Comparison of ENCODE assay signal across 8 cellular contexts in genomic region chr11:9573054-9573774, GRCh38. TPM values are rescaled to one million over a fixed set of nuclear protein-coding genes. Genes with fewer than 3 reads are reported as not detected.
DNase-seq lines count a peak whose midpoint lies in the region; ATAC-seq, FAIRE-seq and TF ChIP-seq lines count a peak whose summit lies in the region.

WEE1 (plus strand) TSS chr11:9573670; CDS start chr11:9573934, 264 bp downstream.

- H3K4me1 ChIP-seq in OCI-LY3 (ENCODE audit: low read length) (peaks cover 55% of the 10 kb centered on the region), endothelial cell of umbilical vein (ENCODE audit: control insufficient read depth, extremely low read depth, insufficient read depth, low read length) (peaks cover 34% of the 10 kb centered on the region)

- peak within 1 kb of the TSS; percentile 91 for H3K4me2 ChIP-seq in OCI-LY3 (ENCODE audit: low read length)
- H3K4me2 ChIP-seq in endothelial cell of umbilical vein (ENCODE audit: insufficient read depth, low read length), result peak within 1 kb of the TSS; percentile 100

- no TSS peak for BruUV-seq in endothelial cell of umbilical vein (replicated peaks; lab: Mats Ljungman, UMichigan)

- TF ChIP-seq POLR2A in endothelial cell of umbilical vein (IDR thresholded peaks at IDR 0.05; ENCODE audit: low read depth, low read length), result peak; percentile 50

- dilution Hi-C loops in endothelial cell of umbilical vein (cut with MboI; ENCODE audit: extremely low pct_ligation_motif_present, low sequenced_read_pairs), result no loop called here

- H4K20me1 ChIP-seq in OCI-LY3 (ENCODE audit: insufficient read depth, low read length), result peaks cover 25% of the 10 kb centered on the region; the same call in 1 of the 2 replicates
- no peaks in the 10 kb centered on the region for H4K20me1 ChIP-seq in endothelial cell of umbilical vein (replicated peaks; ENCODE audit: control insufficient read depth, extremely low read depth, insufficient read depth, low read length)

- peak; percentile 90 for FAIRE-seq in endothelial cell of umbilical vein (lab: Jason Lieb, UNC)

- H3K27me3 ChIP-seq in OCI-LY3 (ENCODE audit: low read depth, low read length), result no peaks in the 10 kb centered on the region
- no peaks in the 10 kb centered on the region for H3K27me3 ChIP-seq in endothelial cell of umbilical vein (ENCODE audit: control insufficient read depth in 2 of 2, insufficient read depth in 2 of 2, low read length in 2 of 2)

- peak within 1 kb of the TSS; percentile 95 for H3K4me3 ChIP-seq in OCI-LY3 (ENCODE audit: low read length)
- H3K4me3 ChIP-seq in endothelial cell of umbilical vein (replicated peaks in 1 of 3; ENCODE audit: insufficient read depth in 1 of 3, low read depth in 1 of 3, low read length in 3 of 3), result peak within 1 kb of the TSS; percentile 56 to 97 (median 63)

- H3K9ac ChIP-seq in OCI-LY3 (ENCODE audit: low read length) (peak within 1 kb of the TSS; percentile 89), endothelial cell of umbilical vein (replicated peaks; ENCODE audit: extremely low read depth, insufficient read depth, low read length) (peak within 1 kb of the TSS; percentile 97)

- intact Hi-C loops in endothelial cell of umbilical vein (cut with micrococcal nuclease), result loop anchor here (1.0 to 10.0 kb wide), 6 partner anchors 38 to 734 kb away; no protein-coding TSS in a partner anchor

- peak; percentile 88 for DNase-seq in DMS 273 treated with DMSO at 0.1 percent for 48 hours (lab: John Stamatoyannopoulos, UW)
- peak; percentile 85 for DNase-seq in HuH-7.5 (ENCODE audit: low spot score)
- DNase-seq in activated CD8-positive, alpha-beta memory T cell treated with anti-CD3 and anti-CD28 coated beads, Interleukin-2, amount 50 U/mL, for 48 hours, result peak; percentile 98
- peak; percentile 99 for DNase-seq in endothelial cell of umbilical vein (ENCODE audit: low read depth, low spot score)
- DNase-seq in midbrain (lab: John Stamatoyannopoulos, UW), result peak; percentile 97
- DNase-seq in stimulated activated CD8-positive, alpha-beta memory T cell treated with anti-CD3 and anti-CD28 coated beads, Interleukin-15, amount 100 ng/mL, for 48 hours (ENCODE audit: low read depth in 2 of 2), result peak; percentile 97

- no peaks in the 10 kb centered on the region for H3K9me1 ChIP-seq in endothelial cell of umbilical vein (replicated peaks; ENCODE audit: control insufficient read depth, extremely low read depth, insufficient read depth, low read length)

- POLR2A ChIA-PET in endothelial cell of umbilical vein (lab: Charles Lee), result interaction anchor here (0.6 to 1.8 kb wide), 5 partner anchors 16 to 731 kb away, joined by 3 to 6 read pairs (median 4); partner anchors contain the start of genes ADM and ZNF143

- H3K36me3 ChIP-seq in OCI-LY3 (replicated peaks; ENCODE audit: low read depth, low read length) (peaks cover 38% of the 10 kb centered on the region), endothelial cell of umbilical vein (ENCODE audit: control insufficient read depth in 2 of 2, extremely low read depth in 1 of 2, insufficient read depth in 2 of 2, low read length in 2 of 2) (peaks cover 0 to 17% of the 10 kb centered on the region in 2 experiments)

- H2AFZ ChIP-seq in OCI-LY3 (ENCODE audit: low read depth, low read length), result peak within 1 kb of the TSS; percentile 62
- H2AFZ ChIP-seq in endothelial cell of umbilical vein (ENCODE audit: low read depth, low read length), result peak within 1 kb of the TSS; percentile 71

- TF ChIP-seq CTCF in OCI-LY3 (IDR thresholded peaks at IDR 0.05; ENCODE audit: low read depth, low read length) (no peak), endothelial cell of umbilical vein (IDR thresholded peaks at IDR 0.05; ENCODE audit: extremely low read depth in 1 of 2, insufficient read depth in 1 of 2, low read depth in 1 of 2, low read length in 2 of 2) (no peak)

- H3K79me2 ChIP-seq in OCI-LY3 (ENCODE audit: low read length) (peaks cover 54% of the 10 kb centered on the region), endothelial cell of umbilical vein (ENCODE audit: control insufficient read depth, insufficient read depth, low read length) (peaks cover 45% of the 10 kb centered on the region)

- peak; percentile 84 for ATAC-seq in GM21528 (IDR thresholded peaks at IDR 0.05; ENCODE audit: low FRiP score, unreplicated experiment)

- CTCF ChIA-PET in endothelial cell of umbilical vein (lab: Charles Lee), result interaction anchor here (0.8 to 6.0 kb wide), 8 partner anchors 10 to 186 kb away, joined by 3 to 62 read pairs (median 8); no protein-coding TSS in a partner anchor

- H3K9me3 ChIP-seq in OCI-LY3 (ENCODE audit: insufficient read depth, low read length) (no peaks in the 10 kb centered on the region), endothelial cell of umbilical vein (replicated peaks; ENCODE audit: control insufficient read depth, insufficient read depth, low read length) (no peaks in the 10 kb centered on the region)

- H3K27ac ChIP-seq in OCI-LY3 (ENCODE audit: low read length), result peak within 1 kb of the TSS; percentile 80
- H3K27ac ChIP-seq in endothelial cell of umbilical vein (ENCODE audit: insufficient read depth, low read depth, low read length), result peak within 1 kb of the TSS; percentile 83

TF ChIP-seq in endothelial cell of umbilical vein, 7 proteins besides CTCF, POLR2A, EP300 and RAD21:
- TF ChIP-seq JUN (IDR thresholded peaks at IDR 0.05; ENCODE audit: borderline replicate concordance, insufficient read depth, insufficient read length, low read depth), result no peak
- TF ChIP-seq POLR2AphosphoS5 (IDR thresholded peaks at IDR 0.05; ENCODE audit: insufficient read depth, low read depth, low read length), result peak; percentile 88
- TF ChIP-seq EZH2 (IDR thresholded peaks at IDR 0.05; ENCODE audit: borderline replicate concordance, low read depth, low read length, severe bottlenecking), result no peak
- no peak for TF ChIP-seq MYC (IDR thresholded peaks at IDR 0.05; ENCODE audit: low read depth, low read length)
- peak; percentile 49 for TF ChIP-seq MAX (IDR thresholded peaks at IDR 0.05; ENCODE audit: insufficient read depth, insufficient read length)
- TF ChIP-seq GATA2 (IDR thresholded peaks at IDR 0.05; ENCODE audit: insufficient read depth, insufficient read length, low read depth, low read length), result no peak
- peak; percentile 32 for TF ChIP-seq FOS (IDR thresholded peaks at IDR 0.05; ENCODE audit: borderline replicate concordance, insufficient read depth, low read length)

RNA-seq across cellular contexts. Expression of gene WEE1, which starts in this region (rescaled TPM):
- 42.8 and 47.0 TPM in 2 replicates for total RNA-seq in endothelial cell of umbilical vein
- polyA plus RNA-seq in endothelial cell of umbilical vein, result 12.4 and 19.2 TPM in 2 replicates
- 17.8 and 19.4 TPM in 2 replicates for polyA plus RNA-seq in endothelial cell of umbilical vein (2011; cell fraction: cytosol; rRNA removed)
- polyA plus RNA-seq in endothelial cell of umbilical vein (2011; cell fraction: nucleus; rRNA removed), result 93.8 and 122 TPM in 2 replicates
- 21.2 and 27.5 TPM in 2 replicates for polyA plus RNA-seq in endothelial cell of umbilical vein (2012)
- polyA minus RNA-seq in endothelial cell of umbilical vein, result 27.2 and 28.9 TPM in 2 replicates
- polyA minus RNA-seq in endothelial cell of umbilical vein (2011; cell fraction: cytosol; rRNA and poly(A)+ RNA removed), result 34.8 TPM
- 92.7 and 117 TPM in 2 replicates for polyA minus RNA-seq in endothelial cell of umbilical vein (2011; cell fraction: nucleus; rRNA and poly(A)+ RNA removed)

Comparison
In these comparisons a context has a peak if more than half of its experiments do, and no peak if none do; other contexts are left out.
1. Peak in every context shown above with its lines: DNase-seq, ATAC-seq, H3K4me3 ChIP-seq and H3K27ac ChIP-seq.